1 cellular context compared by ENCODE assay signal in the genomic region with DNA sequence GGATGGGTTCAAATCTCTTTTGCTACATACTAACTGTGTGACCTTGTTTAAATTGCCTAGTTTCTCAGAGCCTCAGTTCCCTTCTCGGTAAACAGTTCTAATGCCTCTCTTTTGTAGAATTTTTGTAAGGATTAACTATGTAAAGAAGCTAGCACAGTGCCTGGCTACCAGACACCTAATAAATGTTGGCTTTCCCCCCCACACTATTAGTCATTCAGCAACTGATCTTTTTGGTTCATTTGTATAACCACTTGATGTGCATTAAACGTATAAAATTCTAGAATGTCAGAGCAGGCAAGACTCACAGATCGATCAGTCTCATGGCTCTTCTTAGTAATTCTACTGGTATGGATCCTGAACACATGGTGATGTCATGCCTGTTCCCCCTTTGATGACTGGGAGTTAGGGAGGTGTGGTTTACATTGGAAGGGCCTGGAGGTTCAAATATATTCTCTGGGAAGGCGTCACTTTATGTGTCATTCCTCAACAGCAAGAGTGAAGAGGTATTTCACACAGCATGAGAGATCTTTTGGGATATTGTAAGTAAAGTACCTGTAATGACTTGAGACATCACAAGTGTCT.
TF ChIP-seq lines count a peak whose summit lies in the region.

No MANE protein-coding gene starts in this region.

TF ChIP-seq in IMR-90, 13 proteins besides CTCF, POLR2A, EP300 and RAD21 (continued from another document):
- TF ChIP-seq, protein P1, sequence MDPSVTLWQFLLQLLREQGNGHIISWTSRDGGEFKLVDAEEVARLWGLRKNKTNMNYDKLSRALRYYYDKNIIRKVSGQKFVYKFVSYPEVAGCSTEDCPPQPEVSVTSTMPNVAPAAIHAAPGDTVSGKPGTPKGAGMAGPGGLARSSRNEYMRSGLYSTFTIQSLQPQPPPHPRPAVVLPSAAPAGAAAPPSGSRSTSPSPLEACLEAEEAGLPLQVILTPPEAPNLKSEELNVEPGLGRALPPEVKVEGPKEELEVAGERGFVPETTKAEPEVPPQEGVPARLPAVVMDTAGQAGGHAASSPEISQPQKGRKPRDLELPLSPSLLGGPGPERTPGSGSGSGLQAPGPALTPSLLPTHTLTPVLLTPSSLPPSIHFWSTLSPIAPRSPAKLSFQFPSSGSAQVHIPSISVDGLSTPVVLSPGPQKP (IDR thresholded peaks at IDR 0.05; ENCODE audit: borderline replicate concordance, low read depth, low read length), result no peak
- TF ChIP-seq FOS (IDR thresholded peaks at IDR 0.05; ENCODE audit: low read depth, low read length), result no peak
- TF ChIP-seq BHLHE40 (IDR thresholded peaks at IDR 0.05; ENCODE audit: low read depth, low read length), result no peak
- TF ChIP-seq, protein P2, sequence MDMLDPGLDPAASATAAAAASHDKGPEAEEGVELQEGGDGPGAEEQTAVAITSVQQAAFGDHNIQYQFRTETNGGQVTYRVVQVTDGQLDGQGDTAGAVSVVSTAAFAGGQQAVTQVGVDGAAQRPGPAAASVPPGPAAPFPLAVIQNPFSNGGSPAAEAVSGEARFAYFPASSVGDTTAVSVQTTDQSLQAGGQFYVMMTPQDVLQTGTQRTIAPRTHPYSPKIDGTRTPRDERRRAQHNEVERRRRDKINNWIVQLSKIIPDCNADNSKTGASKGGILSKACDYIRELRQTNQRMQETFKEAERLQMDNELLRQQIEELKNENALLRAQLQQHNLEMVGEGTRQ (IDR thresholded peaks at IDR 0.05; ENCODE audit: low read depth, low read length), result no peak
- no peak for TF ChIP-seq CHD1 (IDR thresholded peaks at IDR 0.05; ENCODE audit: low read depth, low read length)
- no peak for TF ChIP-seq RCOR1 (IDR thresholded peaks at IDR 0.05; ENCODE audit: insufficient replicate concordance, low read length)
- no peak for TF ChIP-seq MAFK (IDR thresholded peaks at IDR 0.05; ENCODE audit: low read depth, low read length)
